In genomic region chr1:223683586-223684487, GRCh38 we compare ENCODE assay signal across 8 cellular contexts. TPM values are rescaled to one million over a fixed set of nuclear protein-coding genes. Genes with fewer than 3 reads are reported as not detected.
DNase-seq lines count a peak whose midpoint lies in the region; ATAC-seq and TF ChIP-seq lines count a peak whose summit lies in the region.

No MANE protein-coding gene starts in this region.

- ATAC-seq in T-helper 17 cell: peak; percentile 70
- ATAC-seq in left colon: peak; percentile 88
- no peak for ATAC-seq in GM18858 (IDR thresholded peaks at IDR 0.05; ENCODE audit: unreplicated experiment)

- DNase-seq in SIG-M5 treated with dmso at 0.1 percent for 504 hours (lab: John Stamatoyannopoulos, UW; ENCODE audit: unreplicated experiment) (peak; percentile 63), SIG-M5 (lab: John Stamatoyannopoulos, UW) (no peak), NCI-H1436 (lab: John Stamatoyannopoulos, UW) (peak; percentile 83), T-helper 17 cell (peak in 2 of 3 donors; percentile 21 to 33), MCF 10A (ENCODE audit: unreplicated experiment) (peak; percentile 85), left colon (peak in 1 of 2 donors; percentile 79)
- peak; percentile 39 for DNase-seq in stimulated activated CD8-positive, alpha-beta memory T cell treated with anti-CD3 and anti-CD28 coated beads, Interleukin-12 subunit alpha, Interleukin-12 subunit beta, amount 100 ng/mL, for 1 hour (ENCODE audit: low read depth)

- CTCF ChIA-PET in MCF 10A (lab: Yijun Ruan, JAX): interaction anchor here (0.6 to 13.2 kb wide), 76 partner anchors 9 to 955 kb away, joined by 3 to 324 read pairs (median 4); partner anchors contain the start of genes FAM177B and TLR5

- H3K4me3 Mint-ChIP-seq in T-helper 17 cell: no peak overlapping the region
- H3K4me3 Mint-ChIP-seq in MCF 10A (ENCODE audit: unreplicated experiment): no peak overlapping the region

- peak; percentile 94 for TF ChIP-seq CTCF in MCF 10A (IDR thresholded peaks at IDR 0.05; ENCODE audit: unreplicated experiment)

- no peaks in the 10 kb centered on the region for H3K9me3 Mint-ChIP-seq in MCF 10A (ENCODE audit: unreplicated experiment)

- H3K27ac Mint-ChIP-seq in T-helper 17 cell (no peak overlapping the region), MCF 10A (ENCODE audit: low read depth, unreplicated experiment) (no peak overlapping the region)

- no peaks in the 10 kb centered on the region for H3K9me3 ChIP-seq in T-helper 17 cell (ENCODE audit: control insufficient read depth, low read length, poor library complexity, severe bottlenecking)

- intact Hi-C loops in MCF 10A (cut with micrococcal nuclease) (loop anchor here (1.0 to 5.0 kb wide), 6 partner anchors 153 to 946 kb away; no protein-coding TSS in a partner anchor), left colon (cut with DNase I, micrococcal nuclease) (loop anchor here in 1 of 2 donors (10.0 kb wide), 1 partner anchor 539 kb away; the partner anchor contains the start of gene TLR5)

- POLR2A ChIA-PET in MCF 10A (lab: Yijun Ruan, JAX): interaction anchor here (1.0 to 2.7 kb wide), 5 partner anchors 18 to 971 kb away, joined by 3 to 18 read pairs (median 4); partner anchors contain the start of genes AIDA, BROX and CAPN8

- H3K4me1 Mint-ChIP-seq in T-helper 17 cell (no peaks in the 10 kb centered on the region), MCF 10A (ENCODE audit: insufficient read depth, unreplicated experiment) (peaks cover 6% of the 10 kb centered on the region)

- no TSS peak for BruUV-seq in MCF 10A (replicated peaks; lab: Mats Ljungman, UMichigan)

- H3K27me3 Mint-ChIP-seq in T-helper 17 cell (peaks cover 29% of the 10 kb centered on the region), MCF 10A (ENCODE audit: insufficient read depth, unreplicated experiment) (no peaks in the 10 kb centered on the region)

- H3K36me3 Mint-ChIP-seq in T-helper 17 cell (ENCODE audit: low read depth) (peaks cover 4% of the 10 kb centered on the region), MCF 10A (ENCODE audit: insufficient read depth, unreplicated experiment) (no peaks in the 10 kb centered on the region)

RNA-seq across cellular contexts. Expression of gene CAPN8, which starts 18.3 kb away (rescaled TPM):
- total RNA-seq in T-helper 17 cell (under 1 TPM; 0.60 to 0.91 TPM), MCF 10A (2022) (1.0 and 5.7 TPM in 2 replicates), left colon (100 to 1,000 TPM in 1 of 2 donors, 10 to 100 TPM in 1; 87.8 to 118 TPM)

RNA-seq across cellular contexts. Expression of gene CAPN2, which starts 28.5 kb away (rescaled TPM):
- total RNA-seq in T-helper 17 cell: 100 to 1,000 TPM; 218 to 220 TPM
- 513 and 622 TPM in 2 replicates for total RNA-seq in MCF 10A (2022)
- total RNA-seq in left colon: 100 to 1,000 TPM; 301 to 355 TPM

Comparison
In these comparisons a context has a peak if more than half of its experiments do, and no peak if none do; other contexts are left out.
1. RNA of gene CAPN8, which starts 18.3 kb away (total RNA-seq): 87.8 to 118 TPM in left colon; 1.0 to 5.7 TPM in MCF 10A and 0.60 to 0.91 TPM in T-helper 17 cell; every median in the first group is over 10 times any median in the second.